In genomic region chr10:19263262-19263661, GRCh38 we compare ENCODE assay signal across 28 cellular contexts.
"Had no signal": no experiment of that assay in that cellular context is flagged by ENCODE, and none has a peak within 500 bp of the region (broad histone marks: within the 10 kb centered on the region; RNA-seq: fewer than 3 reads in every experiment).

No MANE protein-coding gene starts in this region.

- DNase-seq: colonic mucosa; cortex of kidney; dermis blood vessel endothelial cell; dorsolateral prefrontal cortex; effector CD4-positive, alpha-beta T cell; effector CD8-positive, alpha-beta T cell; effector memory CD4-positive, alpha-beta T cell; effector memory CD8-positive, alpha-beta T cell; endodermal cell; erythroblast; esophagus squamous epithelium; foreskin fibroblast; foreskin keratinocyte; foreskin melanocyte; gastrocnemius medialis; glutamatergic neuron; head of caudate nucleus; heart left ventricle; heart right ventricle had no signal

- H3K4me1 ChIP-seq: colonic mucosa, esophagus muscularis mucosa, esophagus squamous epithelium, foreskin keratinocyte, gastrocnemius medialis, gastroesophageal sphincter, heart left ventricle, heart right ventricle had no signal

- H3K9me3 ChIP-seq: colonic mucosa, esophagus muscularis mucosa, esophagus squamous epithelium, gastrocnemius medialis, gastroesophageal sphincter had no signal

- H3K36me3 ChIP-seq: colonic mucosa, esophagus muscularis mucosa, esophagus squamous epithelium, gastrocnemius medialis, gastroesophageal sphincter, heart left ventricle, heart right ventricle had no signal

- ATAC-seq: effector memory CD8-positive, alpha-beta T cell; esophagus mucosa; foreskin keratinocyte; gastrocnemius medialis; gastroesophageal sphincter; heart left ventricle; heart right ventricle had no signal

- H3K4me3 ChIP-seq: colonic mucosa, coronary artery, dorsolateral prefrontal cortex, esophagus muscularis mucosa, esophagus squamous epithelium, gastrocnemius medialis, gastroesophageal sphincter, heart left ventricle, heart right ventricle had no signal

- H3K27me3 ChIP-seq: colonic mucosa, dorsolateral prefrontal cortex, esophagus muscularis mucosa, esophagus squamous epithelium, foreskin keratinocyte, gastrocnemius medialis, gastroesophageal sphincter, heart left ventricle, heart right ventricle had no signal

- H3K27ac ChIP-seq: colonic mucosa, coronary artery, dorsolateral prefrontal cortex, epithelial cell of prostate, esophagus muscularis mucosa, esophagus squamous epithelium, foreskin keratinocyte, gastrocnemius medialis, gastroesophageal sphincter, heart left ventricle, heart right ventricle had no signal

- FAIRE-seq: colon, endometrium, endothelial cell of umbilical vein, frontal cortex had no signal
